ENCODE assay signal across 2 cellular contexts in genomic region chr11:83191986-83192385, GRCh38.
TF ChIP-seq lines count a peak whose summit lies in the region.

No MANE protein-coding gene starts in this region.

TF ChIP-seq in IMR-90, 13 proteins besides CTCF, POLR2A, EP300 and RAD21:
- no peak for TF ChIP-seq FOS (IDR thresholded peaks at IDR 0.05; ENCODE audit: low read depth, low read length)
- no peak for TF ChIP-seq SMC3 (IDR thresholded peaks at IDR 0.05; ENCODE audit: low read depth, low read length)
- TF ChIP-seq MAFK (IDR thresholded peaks at IDR 0.05; ENCODE audit: low read depth, low read length): no peak
- no peak for TF ChIP-seq BHLHE40 (IDR thresholded peaks at IDR 0.05; ENCODE audit: low read depth, low read length)
- no peak for TF ChIP-seq MAZ (IDR thresholded peaks at IDR 0.05; ENCODE audit: borderline replicate concordance, low read depth, low read length)
- no peak for TF ChIP-seq RFX5 (IDR thresholded peaks at IDR 0.05; ENCODE audit: low read depth, low read length)
- TF ChIP-seq CEBPB (IDR thresholded peaks at IDR 0.05; ENCODE audit: low read depth, low read length): no peak
- no peak for TF ChIP-seq MXI1 (IDR thresholded peaks at IDR 0.05; ENCODE audit: borderline replicate concordance, low read depth, low read length)
- no peak for TF ChIP-seq CHD1 (IDR thresholded peaks at IDR 0.05; ENCODE audit: low read depth, low read length)
- no peak for TF ChIP-seq ELK1 (IDR thresholded peaks at IDR 0.05; ENCODE audit: borderline replicate concordance, low read depth, low read length)
- no peak for TF ChIP-seq RCOR1 (IDR thresholded peaks at IDR 0.05; ENCODE audit: insufficient replicate concordance, low read length)
- no peak for TF ChIP-seq USF2 (IDR thresholded peaks at IDR 0.05; ENCODE audit: low read depth, low read length)
- no peak for TF ChIP-seq NFE2L2 (IDR thresholded peaks at IDR 0.05; ENCODE audit: low read depth, low read length)

TF ChIP-seq in GM12878, 131 proteins besides CTCF, POLR2A, EP300 and RAD21:
- no peak for TF ChIP-seq SMARCA5 (IDR thresholded peaks at IDR 0.05)
